17 cellular contexts compared by ENCODE assay signal in the genomic region with DNA sequence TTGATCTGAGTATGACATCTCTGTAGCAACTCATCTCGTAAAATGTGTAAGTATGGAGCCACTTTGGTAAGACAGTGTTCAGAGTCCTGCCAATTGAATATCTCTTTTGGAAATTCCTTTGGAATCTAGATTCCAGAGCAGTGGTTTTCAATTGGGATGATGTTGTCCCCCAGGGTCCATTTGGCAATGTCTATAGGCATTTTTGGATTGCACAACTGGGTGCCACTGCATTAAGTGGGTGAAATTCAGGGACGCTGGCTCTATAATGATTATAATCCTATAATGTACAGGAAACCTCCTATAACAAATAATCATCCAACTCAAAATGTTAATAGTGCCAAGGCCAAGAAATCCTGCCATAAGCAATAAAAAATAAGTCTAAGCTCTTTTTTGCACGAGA.
"Had no signal": no experiment of that assay in that cellular context is flagged by ENCODE, and none has a peak within 500 bp of the region (broad histone marks: within the 10 kb centered on the region; RNA-seq: fewer than 3 reads in every experiment).

No MANE protein-coding gene starts in this region.

- H3K36me3 ChIP-seq: stomach, suprapubic skin, thoracic aorta, thyroid gland, tibial artery, tibial nerve, transverse colon, upper lobe of left lung, upper lobe of right lung, uterus, vagina had no signal

- DNase-seq: stimulated activated CD4-positive, alpha-beta T cell treated with anti-CD3 and anti-CD28 coated beads, Interleukin-4, amount 100 ng/mL, for 1 hour; stimulated activated CD4-positive, alpha-beta T cell treated with anti-CD3 and anti-CD28 coated beads, Interleukin-4, amount 100 ng/mL, for 4 hours; stimulated activated naive B cell treated with anti-CD40 and anti-IgM and Interleukin-4, amounts not matched to agents 10 μg/mL and 1 μg/mL and 100 μg/mL, for 72 hours; stimulated activated naive CD4-positive, alpha-beta T cell; stimulated activated naive CD4-positive, alpha-beta T cell treated with Interleukin-2 at 50 U/mL for 16 hours; stomach; thyroid gland; tibial artery; upper lobe of right lung; uterus had no signal

- H3K9me3 ChIP-seq: stomach, suprapubic skin, testis, thoracic aorta, thyroid gland, tibial artery, tibial nerve, transverse colon, upper lobe of left lung, upper lobe of right lung, uterus, vagina had no signal

- H3K27me3 ChIP-seq: stomach, suprapubic skin, testis, thyroid gland, tibial artery, tibial nerve, transverse colon, upper lobe of left lung, upper lobe of right lung, uterus, vagina had no signal

- H3K27ac ChIP-seq: stomach, suprapubic skin, testis, thoracic aorta, thyroid gland, tibial artery, tibial nerve, transverse colon, upper lobe of left lung, upper lobe of right lung, uterus, vagina had no signal

- H3K4me3 ChIP-seq: stomach, suprapubic skin, testis, thoracic aorta, thyroid gland, tibial artery, tibial nerve, transverse colon, upper lobe of left lung, upper lobe of right lung, uterus, vagina had no signal

- H3K4me1 ChIP-seq: stomach, suprapubic skin, testis, thyroid gland, tibial artery, tibial nerve, transverse colon, upper lobe of left lung, upper lobe of right lung, uterus, vagina had no signal
